ENCODE assay signal across 13 cellular contexts in genomic region chr6:71043902-71044301, GRCh38.
A peak's percentile ranks its signal among the peaks of the same experiment; 100 is the strongest.
DNase-seq lines count a peak whose midpoint lies in the region; ATAC-seq and TF ChIP-seq lines count a peak whose summit lies in the region.
"Had no signal": no experiment of that assay in that cellular context is flagged by ENCODE, and none has a peak within 500 bp of the region (broad histone marks: within the 10 kb centered on the region; RNA-seq: fewer than 3 reads in every experiment).

No MANE protein-coding gene starts in this region.

- no peak overlapping the region for H3K4me3 ChIP-seq in dorsolateral prefrontal cortex

- intact Hi-C loops in dorsolateral prefrontal cortex (cut with DNase I), result no loop called here

- H3K27me3 ChIP-seq in dorsolateral prefrontal cortex, result no peaks in the 10 kb centered on the region

- ATAC-seq in GM18499 (IDR thresholded peaks at IDR 0.05; ENCODE audit: insufficient read depth, unreplicated experiment) (peak; percentile 66), HG03354 (IDR thresholded peaks at IDR 0.05; ENCODE audit: poor library complexity, severe bottlenecking, unreplicated experiment) (no peak)

- TF ChIP-seq CTCF in dorsolateral prefrontal cortex (IDR thresholded peaks at IDR 0.05 in 54 of 56, conservative IDR thresholded peaks at IDR 0.05 in 2 of 56; ENCODE audit: low read depth in 1 of 56, partially characterized antibody in 56 of 56), result no peak

- no peak overlapping the region for H3K27ac ChIP-seq in dorsolateral prefrontal cortex

- DNase-seq in HT1080 (ENCODE audit: low read depth) (peak; percentile 43), SKM-1 treated with dmso at 0.1 percent for 144 hours (lab: John Stamatoyannopoulos, UW; ENCODE audit: unreplicated experiment) (peak; percentile 71), kidney tubule cell (ENCODE audit: low spot score) (peak; percentile 11), dorsolateral prefrontal cortex (no peak), NCI-H2081 (lab: John Stamatoyannopoulos, UW) (no peak), NCI-H526 (lab: John Stamatoyannopoulos, UW) (no peak)
- DNase-seq: C1 segment of cervical spinal cord; dermis blood vessel endothelial cell; NCI-H1436; stimulated activated naive CD4-positive, alpha-beta T cell treated with Interleukin-2 at 50 U/mL for 16 hours; T-helper 1 cell had no signal

Comparison
In these comparisons a context has a peak if more than half of its experiments do, and no peak if none do; other contexts are left out.
1. DNase-seq: peak in HT1080 (single experiment), SKM-1 treated with dmso at 0.1 percent for 144 hours (single experiment) and kidney tubule cell (single experiment); none in dorsolateral prefrontal cortex (0 of 10), NCI-H2081 (0 of 2) and NCI-H526 (0 of 2).